ENCODE assay signal across 8 cellular contexts in genomic region chrX:54358424-54359211, GRCh38. TPM values are rescaled to one million over a fixed set of nuclear protein-coding genes. Genes with fewer than 3 reads are reported as not detected.
DNase-seq lines count a peak whose midpoint lies in the region; ATAC-seq lines count a peak whose summit lies in the region.

No MANE protein-coding gene starts in this region.

- intact Hi-C loops in activated T-helper 1 cell treated with anti-CD3 and anti-CD28 coated beads, Interleukin-12 subunit alpha, Interleukin-12 subunit beta, Interleukin-2, Interleukin-4 antibody, amounts not matched to agents 30 ng/mL and 10 ng/mL and 1 ng/mL, durations not matched to agents 14 hours and 24 hours and 36 hours (cut with micrococcal nuclease): loop anchor here (1.0 to 10.0 kb wide), 2 partner anchors 82 to 314 kb away; partner anchors contain the start of genes PHF8 and TSR2

- peak; percentile 29 for DNase-seq in activated CD4-positive, CD25-positive, alpha-beta regulatory T cell treated with anti-CD3 and anti-CD28 coated beads, Interleukin-2, amount 50 U/mL, for 72 hours
- DNase-seq in NCI-H460 (ENCODE audit: extremely low read depth, low read depth) (peak; percentile 16), fibroblast of peridontal ligament (ENCODE audit: extremely low read depth) (peak; percentile 0), superior temporal gyrus (ENCODE audit: extremely low spot score) (peak; percentile 79)
- DNase-seq in activated T-helper 1 cell treated with anti-CD3 and anti-CD28 coated beads, Interleukin-12 subunit alpha, Interleukin-12 subunit beta, Interleukin-2, Interleukin-4 antibody, amounts not matched to agents 30 ng/mL and 10 ng/mL and 1 ng/mL, durations not matched to agents 14 hours and 24 hours and 36 hours (ENCODE audit: low spot score): peak; percentile 3
- no peak for DNase-seq in natural killer cell treated with Interleukin-12 subunit alpha and Interleukin-12 subunit beta and Interleukin-15 and Interleukin-18, amount 100 ng/mL, for 72 hours (ENCODE audit: low spot score)
- no peak for DNase-seq in NK-92 treated with Interleukin-12 subunit alpha and Interleukin-12 subunit beta, amount 100 ng/mL, for 24 hours (lab: John Stamatoyannopoulos, UW)

- no peak overlapping the region for H3K27ac Mint-ChIP-seq in activated T-helper 1 cell treated with anti-CD3 and anti-CD28 coated beads, Interleukin-12 subunit alpha, Interleukin-12 subunit beta, Interleukin-2, Interleukin-4 antibody, amounts not matched to agents 30 ng/mL and 10 ng/mL and 1 ng/mL, durations not matched to agents 14 hours and 24 hours and 36 hours
- no peak overlapping the region for H3K27ac Mint-ChIP-seq in natural killer cell treated with Interleukin-12 subunit alpha and Interleukin-12 subunit beta and Interleukin-15 and Interleukin-18, amount 100 ng/mL, for 72 hours

- H3K27me3 Mint-ChIP-seq in activated T-helper 1 cell treated with anti-CD3 and anti-CD28 coated beads, Interleukin-12 subunit alpha, Interleukin-12 subunit beta, Interleukin-2, Interleukin-4 antibody, amounts not matched to agents 30 ng/mL and 10 ng/mL and 1 ng/mL, durations not matched to agents 14 hours and 24 hours and 36 hours (ENCODE audit: insufficient read depth): peaks cover 36% of the 10 kb centered on the region
- H3K27me3 Mint-ChIP-seq in natural killer cell treated with Interleukin-12 subunit alpha and Interleukin-12 subunit beta and Interleukin-15 and Interleukin-18, amount 100 ng/mL, for 72 hours: peaks cover 34 to 36% of the 10 kb centered on the region in 2 donors

- no peaks in the 10 kb centered on the region for H3K9me3 Mint-ChIP-seq in activated T-helper 1 cell treated with anti-CD3 and anti-CD28 coated beads, Interleukin-12 subunit alpha, Interleukin-12 subunit beta, Interleukin-2, Interleukin-4 antibody, amounts not matched to agents 30 ng/mL and 10 ng/mL and 1 ng/mL, durations not matched to agents 14 hours and 24 hours and 36 hours
- H3K9me3 Mint-ChIP-seq in natural killer cell treated with Interleukin-12 subunit alpha and Interleukin-12 subunit beta and Interleukin-15 and Interleukin-18, amount 100 ng/mL, for 72 hours: no peaks in the 10 kb centered on the region

- H3K4me1 Mint-ChIP-seq in activated T-helper 1 cell treated with anti-CD3 and anti-CD28 coated beads, Interleukin-12 subunit alpha, Interleukin-12 subunit beta, Interleukin-2, Interleukin-4 antibody, amounts not matched to agents 30 ng/mL and 10 ng/mL and 1 ng/mL, durations not matched to agents 14 hours and 24 hours and 36 hours (ENCODE audit: low read depth): peaks cover 13% of the 10 kb centered on the region
- H3K4me1 Mint-ChIP-seq in natural killer cell treated with Interleukin-12 subunit alpha and Interleukin-12 subunit beta and Interleukin-15 and Interleukin-18, amount 100 ng/mL, for 72 hours (ENCODE audit: low read depth in 2 of 2): peaks cover 10 to 13% of the 10 kb centered on the region in 2 donors

- no peak for ATAC-seq in activated CD4-positive, CD25-positive, alpha-beta regulatory T cell treated with anti-CD3 and anti-CD28 coated beads, Interleukin-2, amount 50 U/mL, for 24 hours
- peak in 1 of 2 donors; percentile 62 for ATAC-seq in natural killer cell treated with Interleukin-12 subunit alpha and Interleukin-12 subunit beta and Interleukin-15 and Interleukin-18, amount 100 ng/mL, for 72 hours

- H3K36me3 Mint-ChIP-seq in activated T-helper 1 cell treated with anti-CD3 and anti-CD28 coated beads, Interleukin-12 subunit alpha, Interleukin-12 subunit beta, Interleukin-2, Interleukin-4 antibody, amounts not matched to agents 30 ng/mL and 10 ng/mL and 1 ng/mL, durations not matched to agents 14 hours and 24 hours and 36 hours (ENCODE audit: low read depth): no peaks in the 10 kb centered on the region
- no peaks in the 10 kb centered on the region for H3K36me3 Mint-ChIP-seq in natural killer cell treated with Interleukin-12 subunit alpha and Interleukin-12 subunit beta and Interleukin-15 and Interleukin-18, amount 100 ng/mL, for 72 hours

- H3K4me3 Mint-ChIP-seq in activated T-helper 1 cell treated with anti-CD3 and anti-CD28 coated beads, Interleukin-12 subunit alpha, Interleukin-12 subunit beta, Interleukin-2, Interleukin-4 antibody, amounts not matched to agents 30 ng/mL and 10 ng/mL and 1 ng/mL, durations not matched to agents 14 hours and 24 hours and 36 hours: peak overlapping the region; percentile 83
- peak overlapping the region; percentile 73 for H3K4me3 Mint-ChIP-seq in natural killer cell treated with Interleukin-12 subunit alpha and Interleukin-12 subunit beta and Interleukin-15 and Interleukin-18, amount 100 ng/mL, for 72 hours

RNA-seq across cellular contexts. Expression of gene WNK3, which starts 0.8 kb away (rescaled TPM):
- 0.43 and 0.67 TPM in 2 replicates for total RNA-seq in NCI-H460 (2014; rRNA removed; shearing (Covaris generic))
- 0.21 and 0.23 TPM in 2 replicates for polyA plus RNA-seq in NCI-H460 (2014; cell fraction: nucleus; rRNA removed)
- 0.02 and 0.16 TPM in 2 replicates for total RNA-seq in activated T-helper 1 cell treated with anti-CD3 and anti-CD28 coated beads, Interleukin-12 subunit alpha, Interleukin-12 subunit beta, Interleukin-2, Interleukin-4 antibody, amounts not matched to agents 30 ng/mL and 10 ng/mL and 1 ng/mL, durations not matched to agents 14 hours and 24 hours and 36 hours
- under 1 TPM; 0.26 to 0.33 TPM for total RNA-seq in natural killer cell treated with Interleukin-12 subunit alpha and Interleukin-12 subunit beta and Interleukin-15 and Interleukin-18, amount 100 ng/mL, for 72 hours

Comparison
In these comparisons a context has a peak if more than half of its experiments do, and no peak if none do; other contexts are left out.
1. DNase-seq: peak in activated CD4-positive, CD25-positive, alpha-beta regulatory T cell treated with anti-CD3 and anti-CD28 coated beads, Interleukin-2, amount 50 U/mL, for 72 hours (single experiment), NCI-H460 (single experiment), activated T-helper 1 cell treated with anti-CD3 and anti-CD28 coated beads, Interleukin-12 subunit alpha, Interleukin-12 subunit beta, Interleukin-2, Interleukin-4 antibody, amounts not matched to agents 30 ng/mL and 10 ng/mL and 1 ng/mL, durations not matched to agents 14 hours and 24 hours and 36 hours (single experiment), fibroblast of peridontal ligament (single experiment) and superior temporal gyrus (single experiment); none in natural killer cell treated with Interleukin-12 subunit alpha and Interleukin-12 subunit beta and Interleukin-15 and Interleukin-18, amount 100 ng/mL, for 72 hours (single experiment) and NK-92 treated with Interleukin-12 subunit alpha and Interleukin-12 subunit beta, amount 100 ng/mL, for 24 hours (single experiment).